In the genomic region with DNA sequence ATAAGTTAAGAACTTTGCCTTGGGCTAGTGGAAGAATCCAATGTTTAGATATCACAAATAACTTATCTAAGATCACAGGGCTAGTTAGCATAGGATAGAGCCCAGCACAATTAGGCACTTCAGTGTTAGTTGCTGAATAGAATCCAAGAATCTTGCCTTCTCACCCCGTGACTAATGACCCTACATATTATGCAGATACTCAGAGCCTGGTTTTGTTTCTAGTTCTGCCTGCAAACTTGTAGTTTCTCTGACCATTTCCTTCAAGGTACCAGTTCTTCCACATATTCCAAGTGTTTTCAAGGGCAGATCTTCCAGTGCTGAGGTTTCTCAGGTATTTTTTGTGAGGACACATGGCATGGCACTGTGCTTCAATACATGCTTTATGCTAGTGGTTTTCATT, we compare ENCODE assay signal across 20 cellular contexts.
A peak's percentile ranks its signal among the peaks of the same experiment; 100 is the strongest.
DNase-seq lines count a peak whose midpoint lies in the region; ATAC-seq, FAIRE-seq and TF ChIP-seq lines count a peak whose summit lies in the region.
"Had no signal": no experiment of that assay in that cellular context is flagged by ENCODE, and none has a peak within 500 bp of the region (broad histone marks: within the 10 kb centered on the region; RNA-seq: fewer than 3 reads in every experiment).

No MANE protein-coding gene starts in this region.

- no peaks in the 10 kb centered on the region for H3K79me1 ChIP-seq in mesendoderm (ENCODE audit: low read length)

- no peak overlapping the region for H3K27ac Mint-ChIP-seq in naive thymus-derived CD4-positive, alpha-beta T cell
- H3K27ac Mint-ChIP-seq: CD14-positive monocyte had no signal

- CTCF ChIA-PET in naive thymus-derived CD4-positive, alpha-beta T cell (lab: Charles Lee), result no interaction called here

- H3K9ac ChIP-seq in mesendoderm (ENCODE audit: low read length), result no peak overlapping the region

- H3K4me3 ChIP-seq in bronchial epithelial cell (ENCODE audit: low read depth, low read length) (no peak overlapping the region), mesendoderm (ENCODE audit: low read length) (no peak overlapping the region), brain microvascular endothelial cell (ENCODE audit: low read depth, low read length) (no peak overlapping the region)
- no peak overlapping the region for H3K4me3 ChIP-seq in naive thymus-derived CD4-positive, alpha-beta T cell (ENCODE audit: low read length)
- H3K4me3 ChIP-seq: GM12878, K562, SJSA1 had no signal

- no peaks in the 10 kb centered on the region for H3K36me3 ChIP-seq in bronchial epithelial cell (ENCODE audit: control insufficient read depth, insufficient read depth, low read length)
- no peaks in the 10 kb centered on the region for H3K36me3 ChIP-seq in mesendoderm (ENCODE audit: control insufficient read depth, insufficient read depth, low read length)
- no peaks in the 10 kb centered on the region for H3K36me3 ChIP-seq in brain microvascular endothelial cell (replicated peaks)
- no peaks in the 10 kb centered on the region for H3K36me3 ChIP-seq in naive thymus-derived CD4-positive, alpha-beta T cell (ENCODE audit: control insufficient read depth in 2 of 3, insufficient read depth in 3 of 3, low read length in 3 of 3)
- H3K36me3 ChIP-seq: SJSA1 had no signal

- no peak overlapping the region for H4K5ac ChIP-seq in mesendoderm (ENCODE audit: low read length)

- H3K79me2 ChIP-seq in mesendoderm (ENCODE audit: control insufficient read depth, insufficient read depth, low read length), result no peaks in the 10 kb centered on the region

- no peak overlapping the region for H2BK15ac ChIP-seq in mesendoderm (replicated peaks; ENCODE audit: low read depth)

- H3K27ac ChIP-seq in mesendoderm (ENCODE audit: low read depth, low read length) (no peak overlapping the region), brain microvascular endothelial cell (no peak overlapping the region)
- no peak overlapping the region for H3K27ac ChIP-seq in naive thymus-derived CD4-positive, alpha-beta T cell (ENCODE audit: low read depth, low read length)
- H3K27ac ChIP-seq: SJSA1 had no signal

- peaks cover 0 to 42% (median 10%) of the 10 kb centered on the region in 11 donors for H3K9me3 Mint-ChIP-seq in naive thymus-derived CD4-positive, alpha-beta T cell

- H3K4me2 ChIP-seq in mesendoderm (ENCODE audit: low read length), result no peak overlapping the region

- no peaks in the 10 kb centered on the region for H3K4me1 ChIP-seq in mesendoderm (ENCODE audit: control insufficient read depth, low read depth, low read length)
- no peaks in the 10 kb centered on the region for H3K4me1 ChIP-seq in naive thymus-derived CD4-positive, alpha-beta T cell (ENCODE audit: control insufficient read depth in 2 of 2, insufficient read depth in 2 of 2, low read length in 2 of 2)
- H3K4me1 ChIP-seq: SJSA1 had no signal

- no peak for FAIRE-seq in bronchial epithelial cell (lab: Jason Lieb, UNC)
- FAIRE-seq: GM12878, H1, K562 had no signal

- H2AK5ac ChIP-seq in mesendoderm (ENCODE audit: low read length), result no peak overlapping the region

- in situ Hi-C loops in brain microvascular endothelial cell (cut with HindIII; ENCODE audit: low pct_ligation_motif_present, low sequenced_read_pairs), result no loop called here

- DNase-seq in COLO829 (ENCODE audit: low spot score), result peak; percentile 60
- peak; percentile 18 for DNase-seq in M059J (ENCODE audit: low read depth)
- peak; percentile 1 for DNase-seq in bronchial epithelial cell (ENCODE audit: low read depth)
- peak; percentile 5 for DNase-seq in mesendoderm
- DNase-seq in brain microvascular endothelial cell, result no peak
- DNase-seq in naive thymus-derived CD4-positive, alpha-beta T cell, result no peak
- DNase-seq: 8988T, DND-41, MV-4-11, NCI-H1417, NCI-H187 treated with DMSO at 0.1 percent for 48 hours, NCI-H2171, NCI-H526 had no signal

- no CpG with 5 or more reads among the region's 1 CpG for WGBS in mesendoderm (ENCODE audit: extremely low coverage, insufficient coverage, low lambda C conversion rate)

- POLR2A ChIA-PET in naive thymus-derived CD4-positive, alpha-beta T cell (lab: Charles Lee), result no interaction called here

- no peaks in the 10 kb centered on the region for H3K27me3 ChIP-seq in bronchial epithelial cell (ENCODE audit: control insufficient read depth, insufficient read depth, low read length)
- no peaks in the 10 kb centered on the region for H3K27me3 ChIP-seq in mesendoderm (ENCODE audit: insufficient read depth, low read length, poor library complexity)
- H3K27me3 ChIP-seq in brain microvascular endothelial cell (replicated peaks), result no peaks in the 10 kb centered on the region
- H3K27me3 ChIP-seq in naive thymus-derived CD4-positive, alpha-beta T cell (ENCODE audit: control insufficient read depth in 2 of 2, insufficient read depth in 2 of 2, low read length in 2 of 2), result no peaks in the 10 kb centered on the region
- H3K27me3 ChIP-seq: SJSA1 had no signal

- intact Hi-C loops in naive thymus-derived CD4-positive, alpha-beta T cell (cut with micrococcal nuclease), result no loop called here

- no peak overlapping the region for H4K8ac ChIP-seq in mesendoderm (ENCODE audit: low read depth, low read length)

- no peak overlapping the region for H3K4ac ChIP-seq in mesendoderm (ENCODE audit: low read depth, low read length)

- ATAC-seq in GM18502 (IDR thresholded peaks at IDR 0.05; ENCODE audit: poor library complexity, unreplicated experiment) (no peak), GM18909 (IDR thresholded peaks at IDR 0.05; ENCODE audit: poor library complexity, unreplicated experiment) (no peak)
- no peak for ATAC-seq in naive thymus-derived CD4-positive, alpha-beta T cell
- ATAC-seq: GM12878, K562 had no signal

- H3K23ac ChIP-seq in mesendoderm (ENCODE audit: low read length), result no peak overlapping the region

- peaks cover 0 to 6% (median 0%) of the 10 kb centered on the region in 5 donors for H3K36me3 Mint-ChIP-seq in naive thymus-derived CD4-positive, alpha-beta T cell
- H3K36me3 Mint-ChIP-seq: CD14-positive monocyte had no signal

- no peak overlapping the region for H2BK120ac ChIP-seq in mesendoderm (ENCODE audit: low read depth, low read length)

- H2BK5ac ChIP-seq in mesendoderm (ENCODE audit: low read length), result no peak overlapping the region

- no peaks in the 10 kb centered on the region for H3K9me3 ChIP-seq in naive thymus-derived CD4-positive, alpha-beta T cell (ENCODE audit: control insufficient read depth in 2 of 3, low read length in 3 of 3)
- H3K9me3 ChIP-seq: SJSA1 had no signal

- no peak overlapping the region for H3K18ac ChIP-seq in mesendoderm (ENCODE audit: low read length)

- no peak for TF ChIP-seq CTCF in bronchial epithelial cell (IDR thresholded peaks at IDR 0.05; ENCODE audit: insufficient read depth, low read length, severe bottlenecking)
- no peak for TF ChIP-seq CTCF in brain microvascular endothelial cell (IDR thresholded peaks at IDR 0.05; ENCODE audit: low read depth, low read length, missing control alignments)

- no peaks in the 10 kb centered on the region for H3K4me1 Mint-ChIP-seq in naive thymus-derived CD4-positive, alpha-beta T cell
- H3K4me1 Mint-ChIP-seq: CD14-positive monocyte had no signal

- no peaks in the 10 kb centered on the region for H3K27me3 Mint-ChIP-seq in naive thymus-derived CD4-positive, alpha-beta T cell

- no peak overlapping the region for H3K56ac ChIP-seq in mesendoderm (ENCODE audit: low read length)

- H3K4me3 Mint-ChIP-seq in naive thymus-derived CD4-positive, alpha-beta T cell, result no peak overlapping the region
- H3K4me3 Mint-ChIP-seq: CD14-positive monocyte had no signal

Comparison
In these comparisons a context has a peak if more than half of its experiments do, and no peak if none do; other contexts are left out.
1. DNase-seq: peak in COLO829 (single experiment), M059J (single experiment), bronchial epithelial cell (single experiment) and mesendoderm (single experiment); none in brain microvascular endothelial cell (single experiment) and naive thymus-derived CD4-positive, alpha-beta T cell (0 of 9).